In the genomic region with DNA sequence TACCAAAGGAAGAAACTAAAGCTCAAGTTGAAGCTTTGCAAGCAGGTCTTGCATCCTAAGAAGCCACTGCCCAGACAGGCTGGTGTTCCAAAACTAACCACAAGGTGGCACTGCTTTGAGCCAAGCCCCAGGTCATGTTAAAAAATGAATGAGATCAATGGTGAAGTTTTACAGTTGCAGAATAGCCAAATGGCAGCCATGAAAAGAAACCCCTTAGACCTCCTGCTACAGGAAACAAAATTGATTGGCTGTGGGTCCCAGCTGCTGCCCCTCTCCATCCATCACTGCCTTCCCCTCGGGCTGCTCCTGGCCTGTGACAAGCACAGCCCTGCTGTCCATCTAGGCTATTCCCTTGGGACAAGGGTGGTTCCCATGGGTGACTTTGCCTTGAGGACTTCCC, we compare ENCODE assay signal across 7 cellular contexts. TPM values are rescaled to one million over a fixed set of nuclear protein-coding genes. Genes with fewer than 3 reads are reported as not detected.
A peak's percentile ranks its signal among the peaks of the same experiment; 100 is the strongest.
DNase-seq lines count a peak whose midpoint lies in the region; ATAC-seq and TF ChIP-seq lines count a peak whose summit lies in the region.

No MANE protein-coding gene starts in this region.

- H3K23ac ChIP-seq in mesendoderm (ENCODE audit: low read length), result no peak overlapping the region

- no peak overlapping the region for H4K5ac ChIP-seq in mesendoderm (ENCODE audit: low read length)

- no peak overlapping the region for H4K8ac ChIP-seq in mesendoderm (ENCODE audit: low read depth, low read length)

- no peak overlapping the region for H2BK120ac ChIP-seq in mesendoderm (ENCODE audit: low read depth, low read length)

- no peak overlapping the region for H3K18ac ChIP-seq in mesendoderm (ENCODE audit: low read length)

- ATAC-seq in HG02870 (IDR thresholded peaks at IDR 0.05; ENCODE audit: unreplicated experiment), result peak; percentile 29

- peak; percentile 84 for TF ChIP-seq CTCF in GM12875 (IDR thresholded peaks at IDR 0.05; ENCODE audit: borderline replicate concordance, insufficient read depth, low read depth, low read length)

- H3K79me2 ChIP-seq in mesendoderm (ENCODE audit: control insufficient read depth, insufficient read depth, low read length), result no peaks in the 10 kb centered on the region

- no peaks in the 10 kb centered on the region for H3K36me3 ChIP-seq in mesendoderm (ENCODE audit: control insufficient read depth, insufficient read depth, low read length)

- H3K56ac ChIP-seq in mesendoderm (ENCODE audit: low read length), result no peak overlapping the region

- H3K4me3 ChIP-seq in GM12875 (ENCODE audit: low read depth, low read length) (no peak overlapping the region), mesendoderm (ENCODE audit: low read length) (no peak overlapping the region)

- no peaks in the 10 kb centered on the region for H3K27me3 ChIP-seq in mesendoderm (ENCODE audit: insufficient read depth, low read length, poor library complexity)

- WGBS in mesendoderm (ENCODE audit: extremely low coverage, insufficient coverage, low lambda C conversion rate), result no CpG with 5 or more reads among the region's 1 CpG

- H2AK5ac ChIP-seq in mesendoderm (ENCODE audit: low read length), result no peak overlapping the region

- H3K79me1 ChIP-seq in mesendoderm (ENCODE audit: low read length), result no peaks in the 10 kb centered on the region

- H2BK15ac ChIP-seq in mesendoderm (replicated peaks; ENCODE audit: low read depth), result no peak overlapping the region

- no peaks in the 10 kb centered on the region for H3K4me1 ChIP-seq in mesendoderm (ENCODE audit: control insufficient read depth, low read depth, low read length)

- H3K9ac ChIP-seq in mesendoderm (ENCODE audit: low read length), result no peak overlapping the region

- DNase-seq in NCI-H446 (lab: John Stamatoyannopoulos, UW) (peak; percentile 43 to 72), ecto neural progenitor cell (ENCODE audit: low spot score) (peak; percentile 80), mesendoderm (peak; percentile 78)
- peak; percentile 72 to 79 for DNase-seq in activated CD4-positive, alpha-beta T cell treated with anti-CD3 and anti-CD28 coated beads, Interleukin-2, amount 50 U/mL, for 4 hours
- peak; percentile 67 for DNase-seq in stimulated activated CD8-positive, alpha-beta memory T cell treated with anti-CD3 and anti-CD28 coated beads, Interleukin-4, amount 100 ng/mL, for 24 hours (ENCODE audit: low read depth)

- no peak overlapping the region for H2BK5ac ChIP-seq in mesendoderm (ENCODE audit: low read length)

- H3K27ac ChIP-seq in mesendoderm (ENCODE audit: low read depth, low read length), result no peak overlapping the region

- no peak overlapping the region for H3K4ac ChIP-seq in mesendoderm (ENCODE audit: low read depth, low read length)

- no peak overlapping the region for H3K4me2 ChIP-seq in mesendoderm (ENCODE audit: low read length)

RNA-seq across cellular contexts. Expression of a gene that starts 20.7 kb away (rescaled TPM):
- 17.2 TPM for polyA plus RNA-seq in mesendoderm (2013, experiment 1 of 2)
- polyA plus RNA-seq in mesendoderm (2013, experiment 2 of 2), result 17.8 TPM

RNA-seq across cellular contexts. Expression of a gene that starts 47.5 kb away (rescaled TPM):
- 4.9 TPM for polyA plus RNA-seq in mesendoderm (2013, experiment 1 of 2)
- polyA plus RNA-seq in mesendoderm (2013, experiment 2 of 2), result 5.8 TPM

RNA-seq across cellular contexts. Expression of a gene that starts 47.7 kb away (rescaled TPM):
- 0.93 TPM for polyA plus RNA-seq in mesendoderm (2013, experiment 1 of 2)
- 0.63 TPM for polyA plus RNA-seq in mesendoderm (2013, experiment 2 of 2)
